8 cellular contexts compared by ENCODE assay signal in genomic region chr18:48777026-48777736, GRCh38.
DNase-seq lines count a peak whose midpoint lies in the region; ATAC-seq, FAIRE-seq and TF ChIP-seq lines count a peak whose summit lies in the region.

No MANE protein-coding gene starts in this region.

- TF ChIP-seq POLR2A in GM12891 (IDR thresholded peaks at IDR 0.05; ENCODE audit: low read depth, low read length) (no peak), spleen (IDR thresholded peaks at IDR 0.05) (no peak)

- H3K9me3 ChIP-seq in SJCRH30 (replicated peaks): no peaks in the 10 kb centered on the region
- H3K9me3 ChIP-seq in right atrium auricular region: no peaks in the 10 kb centered on the region
- peaks cover 0 to 4% (median 0%) of the 10 kb centered on the region in 8 donors for H3K9me3 ChIP-seq in spleen

- peak; percentile 96 for FAIRE-seq in GM12891 (lab: Jason Lieb, UNC)

- H3K4me1 ChIP-seq in SJCRH30: no peaks in the 10 kb centered on the region
- peaks cover 0 to 82% of the 10 kb centered on the region in 2 donors for H3K4me1 ChIP-seq in right atrium auricular region
- peaks cover 17 to 57% (median 36%) of the 10 kb centered on the region in 6 donors for H3K4me1 ChIP-seq in spleen

- peak; percentile 59 for ATAC-seq in HG03066 (IDR thresholded peaks at IDR 0.05; ENCODE audit: low read depth, unreplicated experiment)
- no peak for ATAC-seq in omental fat pad (ENCODE audit: low FRiP score)

- TF ChIP-seq CTCF in right atrium auricular region (IDR thresholded peaks at IDR 0.05) (peak; percentile 88 to 95), spleen (IDR thresholded peaks at IDR 0.05 in 8 of 11, conservative IDR thresholded peaks at IDR 0.05 in 3 of 11) (peak; percentile 75 to 97 (median 90)), omental fat pad (IDR thresholded peaks at IDR 0.05) (no peak)

- no peak overlapping the region for H3K27ac ChIP-seq in SJCRH30
- H3K27ac ChIP-seq in right atrium auricular region: peak overlapping the region; percentile 91 to 98
- H3K27ac ChIP-seq in spleen: no peak overlapping the region

- DNase-seq in ACHN: peak; percentile 45
- DNase-seq in GM12891 (ENCODE audit: insufficient read length, low spot score): peak; percentile 96
- peak; percentile 26 to 56 for DNase-seq in SJCRH30
- DNase-seq in activated naive CD4-positive, alpha-beta T cell treated with anti-CD3 and anti-CD28 coated beads, Interleukin-2, amount 50 U/mL, for 16 hours: peak; percentile 70
- peak; percentile 80 for DNase-seq in right atrium auricular region (ENCODE audit: low spot score)
- DNase-seq in spleen: peak; percentile 92
- no peak for DNase-seq in omental fat pad (ENCODE audit: low spot score)

- in situ Hi-C loops in ACHN (cut with HindIII; ENCODE audit: low pct_ligation_motif_present, low pct_unique_long_range_greater_than_20kb, low sequenced_read_pairs): no loop called here

- 49 to 65% (median 57%) methylated on average over 13 of the region's 13 CpGs for WGBS in spleen, 5 donors

- no peak overlapping the region for H3K4me3 ChIP-seq in SJCRH30
- H3K4me3 ChIP-seq in right atrium auricular region: no peak overlapping the region
- H3K4me3 ChIP-seq in spleen: no peak overlapping the region

- H3K27me3 ChIP-seq in SJCRH30: no peaks in the 10 kb centered on the region
- no peaks in the 10 kb centered on the region for H3K27me3 ChIP-seq in right atrium auricular region
- H3K27me3 ChIP-seq in spleen (replicated peaks in 1 of 7): no peaks in the 10 kb centered on the region

- H3K36me3 ChIP-seq in SJCRH30: 0 out of 2 replicates have a peak, but pooled peaks cover 3% of the 10 kb centered on the region
- no peaks in the 10 kb centered on the region for H3K36me3 ChIP-seq in right atrium auricular region
- no peaks in the 10 kb centered on the region for H3K36me3 ChIP-seq in spleen

- intact Hi-C loops in spleen (cut with DNase I; ENCODE audit: low total_unique reads): loop anchor here (10.0 kb wide), 2 partner anchors 92 to 398 kb away; no protein-coding TSS in a partner anchor

TF ChIP-seq in GM12891, 5 proteins besides CTCF, POLR2A, EP300 and RAD21:
- TF ChIP-seq PAX5 (IDR thresholded peaks at IDR 0.05; ENCODE audit: insufficient read depth, low read length, severe bottlenecking) (no peak), POU2F2 (IDR thresholded peaks at IDR 0.05; ENCODE audit: low read depth, low read length) (no peak), SPI1 (IDR thresholded peaks at IDR 0.05; ENCODE audit: low read depth, low read length) (no peak), TAF1 (IDR thresholded peaks at IDR 0.05; ENCODE audit: low read depth, low read length) (no peak), POLR2AphosphoS5 (IDR thresholded peaks at IDR 0.05; ENCODE audit: low read depth, low read length) (no peak)

Comparison
In these comparisons a context has a peak if more than half of its experiments do, and no peak if none do; other contexts are left out.
1. H3K27ac ChIP-seq: peak in right atrium auricular region (2 of 2); none in SJCRH30 (single experiment) and spleen (0 of 8).
2. CTCF ChIP-seq: peak in right atrium auricular region (2 of 2) and spleen (11 of 11); none in omental fat pad (0 of 3).